ENCODE assay signal across 8 cellular contexts in the genomic region with DNA sequence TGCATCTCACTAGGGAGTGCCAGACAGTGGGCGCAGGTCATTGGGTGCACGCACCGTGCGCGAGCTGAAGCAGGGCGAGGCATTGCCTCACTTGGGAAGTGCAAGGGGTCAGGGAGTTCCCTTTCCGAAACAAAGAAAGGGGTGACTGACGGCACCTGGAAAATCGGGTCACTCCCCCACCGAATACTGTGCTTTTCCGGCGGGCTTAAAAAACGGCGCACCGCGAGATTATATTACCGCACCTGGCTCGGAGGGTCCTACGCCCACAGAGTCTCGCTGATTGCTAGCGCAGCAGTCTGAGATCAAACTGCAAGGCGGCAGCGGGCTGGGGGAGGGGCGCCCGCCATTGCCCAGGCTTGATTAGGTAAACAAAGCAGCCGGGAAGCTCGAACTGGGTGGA.
DNase-seq lines count a peak whose midpoint lies in the region; ATAC-seq, FAIRE-seq and TF ChIP-seq lines count a peak whose summit lies in the region.
"Not testable (repeated sequence)": the region's sequence is repeated elsewhere in the genome, so short reads cannot be mapped to it uniquely, and the experiment has no call there.

No MANE protein-coding gene starts in this region.

- TF ChIP-seq EP300 in H1 (IDR thresholded peaks at IDR 0.05; ENCODE audit: borderline replicate concordance in 1 of 2, low read depth in 2 of 2, low read length in 2 of 2) = not testable (repeated sequence)

- H2BK120ac ChIP-seq in H1 (replicated peaks; ENCODE audit: low read depth, low read length); mesendoderm (ENCODE audit: low read depth, low read length): not testable (repeated sequence)
- H2BK120ac ChIP-seq in trophoblast cell (ENCODE audit: insufficient read depth, low read length, poor library complexity) = peak overlapping the region; percentile 60

- H3K18ac ChIP-seq in H1 (ENCODE audit: extremely low read depth, low read length); mesendoderm (ENCODE audit: low read length): not testable (repeated sequence)
- H3K18ac ChIP-seq in trophoblast cell (ENCODE audit: low read length) = peak overlapping the region; percentile 75

- H3K27ac ChIP-seq in H1 (ENCODE audit: low read depth, low read length) = peak overlapping the region; percentile 86; the same call in 1 of the 2 replicates
- H3K27ac ChIP-seq in heart right ventricle; mesendoderm (ENCODE audit: low read depth, low read length); trophoblast cell (ENCODE audit: low read depth, low read length); upper lobe of right lung: not testable (repeated sequence)

- not testable (repeated sequence) for ATAC-seq in heart right ventricle, upper lobe of right lung

- H3K27me3 ChIP-seq in H7 (ENCODE audit: control insufficient read depth, insufficient read depth, low read length); H1 (replicated peaks in 1 of 4; ENCODE audit: control insufficient read depth in 3 of 4, extremely low read depth in 1 of 4, insufficient read depth in 3 of 4, low read length in 3 of 4); heart right ventricle; mesendoderm (ENCODE audit: insufficient read depth, low read length, poor library complexity); trophoblast cell (ENCODE audit: insufficient read depth, low read length); upper lobe of right lung: not testable (repeated sequence)

- not testable (repeated sequence) for H2BK20ac ChIP-seq in H1 (ENCODE audit: low read length)

- TF ChIP-seq CTCF in H1 (IDR thresholded peaks at IDR 0.05; ENCODE audit: control extremely low read depth in 1 of 3, insufficient read depth in 1 of 3, low read depth in 1 of 3, low read length in 3 of 3); heart right ventricle (IDR thresholded peaks at IDR 0.05); upper lobe of right lung (IDR thresholded peaks at IDR 0.05): not testable (repeated sequence)

- H2AFZ ChIP-seq in H1 (ENCODE audit: low read length) = not testable (repeated sequence)
- H2AFZ ChIP-seq in trophoblast cell (ENCODE audit: insufficient read depth, low read length, poor library complexity) = peak overlapping the region; percentile 97

- not testable (repeated sequence) for H3K14ac ChIP-seq in H1 (ENCODE audit: insufficient read length)
- H3K14ac ChIP-seq in trophoblast cell (ENCODE audit: low read length) = peak overlapping the region; percentile 79

- H4K12ac ChIP-seq in trophoblast cell (ENCODE audit: low read depth, low read length) = peak overlapping the region; percentile 90

- H3K23ac ChIP-seq in H1 (ENCODE audit: insufficient read length); mesendoderm (ENCODE audit: low read length); trophoblast cell (ENCODE audit: low read length): not testable (repeated sequence)

- intact Hi-C loops in heart right ventricle (cut with DNase I); upper lobe of right lung (cut with DNase I): not testable (repeated sequence)

- not testable (repeated sequence) for H2AK5ac ChIP-seq in H1 (ENCODE audit: low read depth, low read length); mesendoderm (ENCODE audit: low read length); trophoblast cell (ENCODE audit: low read length)

- H3K36me3 ChIP-seq in H7 (replicated peaks; ENCODE audit: control insufficient read depth, insufficient read depth, low read length); H1 (ENCODE audit: control insufficient read depth in 2 of 4, insufficient read depth in 4 of 4, low read length in 3 of 4); heart right ventricle; mesendoderm (ENCODE audit: control insufficient read depth, insufficient read depth, low read length); trophoblast cell (ENCODE audit: control insufficient read depth in 1 of 2, insufficient read depth in 2 of 2, low read length in 2 of 2); upper lobe of right lung: not testable (repeated sequence)

- not testable (repeated sequence) for TF ChIP-seq POLR2A in H1 (IDR thresholded peaks at IDR 0.05; ENCODE audit: control extremely low read depth in 1 of 2, low read depth in 2 of 2, low read length in 2 of 2)

- not testable (repeated sequence) for H4K20me1 ChIP-seq in H1 (replicated peaks in 1 of 2; ENCODE audit: control insufficient read depth in 1 of 2, insufficient read depth in 2 of 2, low read length in 2 of 2)

- not testable (repeated sequence) for H2BK12ac ChIP-seq in H1 (ENCODE audit: low read depth, low read length); trophoblast cell (ENCODE audit: low read length)

- H3K23me2 ChIP-seq in H1 (ENCODE audit: low read depth, low read length) = not testable (repeated sequence)

- H4K91ac ChIP-seq in H1 (replicated peaks; ENCODE audit: insufficient read length, low read length) = not testable (repeated sequence)
- peak overlapping the region; percentile 80 for H4K91ac ChIP-seq in trophoblast cell (ENCODE audit: low read depth, low read length)

- H3K9ac ChIP-seq in H1 (replicated peaks in 1 of 4; ENCODE audit: extremely low read depth in 1 of 4, low read depth in 3 of 4, low read length in 3 of 4) (peak overlapping the region in 3 of 4 experiments; percentile 56 to 85 (median 67); a peak in 6 of 7 replicates), mesendoderm (ENCODE audit: low read length) (peak overlapping the region; percentile 67)
- H3K9ac ChIP-seq in trophoblast cell (ENCODE audit: low read length) = not testable (repeated sequence)

- not testable (repeated sequence) for TF ChIP-seq RAD21 in H1 (IDR thresholded peaks at IDR 0.05 in 1 of 2, conservative IDR thresholded peaks at IDR 0.05 in 1 of 2; ENCODE audit: low read depth in 2 of 2, low read length in 2 of 2)

- H3K4me1 ChIP-seq in H1 (replicated peaks in 1 of 4; ENCODE audit: control insufficient read depth in 3 of 4, insufficient read depth in 4 of 4, low read length in 3 of 4); heart right ventricle; mesendoderm (ENCODE audit: control insufficient read depth, low read depth, low read length); trophoblast cell (ENCODE audit: control insufficient read depth in 1 of 2, insufficient read depth in 2 of 2, low read length in 2 of 2); upper lobe of right lung: not testable (repeated sequence)

- CTCF ChIA-PET in H1 (lab: Charles Lee; ENCODE audit: partially characterized antibody) = interaction anchor here (0.8 kb wide), 1 partner anchor 114 kb away, joined by 3 read pairs; no protein-coding TSS in a partner anchor

- H2BK5ac ChIP-seq in H1 (ENCODE audit: low read depth, low read length); mesendoderm (ENCODE audit: low read length); trophoblast cell (ENCODE audit: low read depth, low read length, poor library complexity): not testable (repeated sequence)

- H3K79me2 ChIP-seq in H1 (ENCODE audit: control insufficient read depth in 1 of 2, insufficient read depth in 2 of 2, low read length in 2 of 2); mesendoderm (ENCODE audit: control insufficient read depth, insufficient read depth, low read length); trophoblast cell (ENCODE audit: control insufficient read depth, insufficient read depth, low read length, poor library complexity): not testable (repeated sequence)

- H3K9me3 ChIP-seq in H1 (ENCODE audit: insufficient read depth in 2 of 2, low read depth in 1 of 2, low read length in 1 of 2); heart right ventricle; iPS-18c (ENCODE audit: control insufficient read depth, insufficient read depth, low read length); trophoblast cell (ENCODE audit: insufficient read depth, low read depth, low read length); upper lobe of right lung: not testable (repeated sequence)

- H3K79me1 ChIP-seq in H1 (ENCODE audit: low read depth, low read length); mesendoderm (ENCODE audit: low read length); trophoblast cell (ENCODE audit: low read length): not testable (repeated sequence)

- H4K5ac ChIP-seq in H1 (ENCODE audit: insufficient read length, low read depth, low read length); mesendoderm (ENCODE audit: low read length): not testable (repeated sequence)

- WGBS in H1 (ENCODE audit: extremely low coverage in 1 of 2, insufficient coverage in 1 of 2, insufficient read length in 1 of 2, insufficient replicate concordance in 2 of 2, low coverage in 1 of 2, low lambda C conversion rate in 2 of 2, missing lambda C conversion rate in 1 of 2), 2 experiments = 4% methylated on average over 21 of the region's 27 CpGs; no CpG with 5 or more reads in 1 of the 2 experiments
- 20 to 24% methylated on average over 25 to 26 of the region's 27 CpGs for WGBS in heart right ventricle, 2 donors
- WGBS in mesendoderm (ENCODE audit: extremely low coverage, insufficient coverage, low lambda C conversion rate) = no CpG with 5 or more reads among the region's 27 CpGs
- no CpG with 5 or more reads among the region's 27 CpGs for WGBS in trophoblast cell (ENCODE audit: extremely low coverage, insufficient coverage, insufficient read length)

- H3K4me3 ChIP-seq in H7 (ENCODE audit: insufficient read depth, low read depth, low read length) = peak overlapping the region; percentile 48
- H3K4me3 ChIP-seq in H1 (ENCODE audit: extremely low read depth in 1 of 4, insufficient read depth in 2 of 4, low read depth in 3 of 4, low read length in 4 of 4) = peak overlapping the region; percentile 43 to 67 (median 54)
- peak overlapping the region in 9 of 10 donors; percentile 17 to 49 (median 42) for H3K4me3 ChIP-seq in heart right ventricle
- peak overlapping the region; percentile 55 for H3K4me3 ChIP-seq in iPS-18c (ENCODE audit: insufficient read depth, low read depth, low read length)
- not testable (repeated sequence) for H3K4me3 ChIP-seq in mesendoderm (ENCODE audit: low read length)
- H3K4me3 ChIP-seq in trophoblast cell (ENCODE audit: low read depth, low read length) = peak overlapping the region; percentile 78
- peak overlapping the region; percentile 23 for H3K4me3 ChIP-seq in upper lobe of right lung

- not testable (repeated sequence) for H3K4ac ChIP-seq in H1 (replicated peaks; ENCODE audit: insufficient read length, low read depth, low read length)
- H3K4ac ChIP-seq in mesendoderm (ENCODE audit: low read depth, low read length) = peak overlapping the region; percentile 71
- H3K4ac ChIP-seq in trophoblast cell (ENCODE audit: low read depth, low read length) = peak overlapping the region; percentile 69

- H3K56ac ChIP-seq in H1 (replicated peaks; ENCODE audit: insufficient read length, low read depth, low read length) = not testable (repeated sequence)
- H3K56ac ChIP-seq in mesendoderm (ENCODE audit: low read length) = peak overlapping the region; percentile 82

- H3K4me2 ChIP-seq in H1 (ENCODE audit: insufficient read depth in 1 of 2, low read depth in 2 of 2, low read length in 2 of 2) = peak overlapping the region; percentile 65 to 73
- H3K4me2 ChIP-seq in mesendoderm (ENCODE audit: low read length) = peak overlapping the region; percentile 27
- H3K4me2 ChIP-seq in trophoblast cell (ENCODE audit: low read length) = peak overlapping the region; percentile 74

- H4K8ac ChIP-seq in H1 (ENCODE audit: extremely low read depth, insufficient read depth, low read length) (peak overlapping the region; percentile 89; the same call in 1 of the 2 replicates), trophoblast cell (ENCODE audit: low read depth, low read length) (peak overlapping the region; percentile 94)
- not testable (repeated sequence) for H4K8ac ChIP-seq in mesendoderm (ENCODE audit: low read depth, low read length)

- H2BK15ac ChIP-seq in H1 (ENCODE audit: low read length); mesendoderm (replicated peaks; ENCODE audit: low read depth): not testable (repeated sequence)

- POLR2A ChIA-PET in H1 (lab: Charles Lee; ENCODE audit: partially characterized antibody) = interaction anchor here (0.7 to 1.5 kb wide), 4 partner anchors 9 to 172 kb away, joined by 3 to 6 read pairs (median 4); no protein-coding TSS in a partner anchor

- FAIRE-seq in H1 (lab: Jason Lieb, UNC) = not testable (repeated sequence)

- DNase-seq in H7 (peak; percentile 32), NCI-H748 (lab: John Stamatoyannopoulos, UW; ENCODE audit: unreplicated experiment) (peak; percentile 90), H1 (ENCODE audit: low read depth in 1 of 2, low spot score in 2 of 2) (peak; percentile 9 to 79), mesendoderm (peak; percentile 62)
- not testable (repeated sequence) for DNase-seq in heart right ventricle, trophoblast cell, upper lobe of right lung
